20 cellular contexts compared by ENCODE assay signal in the genomic region with DNA sequence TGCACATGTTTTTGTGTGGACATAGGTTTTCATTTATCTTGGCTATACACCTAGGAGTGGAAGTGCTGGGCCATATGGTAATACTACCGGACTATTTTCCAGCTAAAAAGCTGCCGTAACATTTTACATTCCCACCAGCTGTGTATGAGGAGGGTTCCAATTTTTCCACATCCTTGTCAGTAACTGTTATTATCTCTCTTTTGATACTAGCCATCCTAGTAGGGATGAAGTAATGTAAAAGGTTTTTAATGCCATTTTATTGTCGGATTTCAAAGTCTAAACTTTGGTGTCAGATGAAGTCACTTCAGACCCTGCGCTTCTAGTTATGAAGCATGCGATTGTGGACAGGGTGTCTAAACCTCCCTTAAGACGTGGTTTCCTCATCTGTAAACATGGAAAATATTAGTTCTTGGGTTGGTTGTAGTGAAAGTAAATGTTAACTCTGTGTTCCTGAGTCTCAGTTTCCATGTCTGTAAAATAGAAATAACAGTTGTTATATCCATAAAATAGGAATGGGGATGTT. TPM values are rescaled to one million over a fixed set of nuclear protein-coding genes. Genes with fewer than 3 reads are reported as not detected.
DNase-seq lines count a peak whose midpoint lies in the region; ATAC-seq and TF ChIP-seq lines count a peak whose summit lies in the region.
"Had no signal": no experiment of that assay in that cellular context is flagged by ENCODE, and none has a peak within 500 bp of the region (broad histone marks: within the 10 kb centered on the region; RNA-seq: fewer than 3 reads in every experiment).

No MANE protein-coding gene starts in this region.

- no peak overlapping the region for H3K4me3 Mint-ChIP-seq in CD4-positive, alpha-beta T cell
- peak overlapping the region; percentile 71 for H3K4me3 Mint-ChIP-seq in activated naive CD8-positive, alpha-beta T cell

- peak overlapping the region; percentile 12 for H3K27ac Mint-ChIP-seq in CD4-positive, alpha-beta T cell
- H3K27ac Mint-ChIP-seq in activated naive CD8-positive, alpha-beta T cell: peak overlapping the region; percentile 84

- H3K9me3 ChIP-seq in CD4-positive, alpha-beta T cell (ENCODE audit: control insufficient read depth, low read length): peaks cover 5% of the 10 kb centered on the region

- H3K4me3 ChIP-seq in HL-60 (replicated peaks; ENCODE audit: insufficient read depth, low read length) (peak overlapping the region; percentile 30), rectal smooth muscle tissue (ENCODE audit: low read length) (no peak overlapping the region)

- peaks cover 57% of the 10 kb centered on the region for H3K36me3 Mint-ChIP-seq in CD4-positive, alpha-beta T cell (ENCODE audit: low read depth)
- peaks cover 26% of the 10 kb centered on the region for H3K36me3 Mint-ChIP-seq in activated naive CD8-positive, alpha-beta T cell

- no peaks in the 10 kb centered on the region for H3K27me3 ChIP-seq in CD4-positive, alpha-beta T cell (ENCODE audit: control insufficient read depth, insufficient read depth, low read length)
- H3K27me3 ChIP-seq in HL-60 (ENCODE audit: insufficient read depth, poor library complexity, severe bottlenecking): no peaks in the 10 kb centered on the region
- H3K27me3 ChIP-seq in rectal smooth muscle tissue (ENCODE audit: control insufficient read depth, insufficient read depth, low read length): no peaks in the 10 kb centered on the region
- H3K27me3 ChIP-seq: foreskin keratinocyte had no signal

- no peak overlapping the region for H3K27ac ChIP-seq in CD4-positive, alpha-beta T cell (ENCODE audit: low read depth, low read length)
- peak overlapping the region; percentile 72 for H3K27ac ChIP-seq in HL-60 (replicated peaks)
- H3K27ac ChIP-seq in rectal smooth muscle tissue (ENCODE audit: low read depth, low read length): peak overlapping the region; percentile 31
- H3K27ac ChIP-seq: foreskin keratinocyte had no signal

- POLR2A ChIA-PET in CD4-positive, alpha-beta T cell (lab: Charles Lee): interaction anchor here (1.7 kb wide), 1 partner anchor 89 kb away, joined by 4 read pairs; no protein-coding TSS in a partner anchor

- no peak overlapping the region for H3K9ac ChIP-seq in rectal smooth muscle tissue (ENCODE audit: low read length)

- intact Hi-C loops in CD4-positive, alpha-beta T cell (cut with DNase I, micrococcal nuclease): loop anchor here in 1 of 2 experiments (10.0 kb wide), 1 partner anchor 1044 kb away; no protein-coding TSS in a partner anchor

- peaks cover 54% of the 10 kb centered on the region for H3K4me1 Mint-ChIP-seq in CD4-positive, alpha-beta T cell (ENCODE audit: low read depth)
- H3K4me1 Mint-ChIP-seq in activated naive CD8-positive, alpha-beta T cell (ENCODE audit: low read depth): peaks cover 69% of the 10 kb centered on the region

- no peaks in the 10 kb centered on the region for H3K36me3 ChIP-seq in rectal smooth muscle tissue (ENCODE audit: control insufficient read depth, insufficient read depth, low read length)

- DNase-seq in CD4-positive, alpha-beta T cell: no peak
- DNase-seq in HL-60 (ENCODE audit: low read depth in 1 of 2, low spot score in 1 of 2) (no peak), NCI-H1105 (lab: John Stamatoyannopoulos, UW) (no peak)
- DNase-seq: DMS53; foreskin keratinocyte; NCI-H187; NCI-H524 treated with DMSO at 0.1 percent for 48 hours; stimulated activated CD4-positive, alpha-beta T cell treated with anti-CD3 and anti-CD28 coated beads, Interleukin-12 subunit alpha, Interleukin-12 subunit beta, amount 100 ng/mL, for 4 hours had no signal

- ATAC-seq in CD4-positive, alpha-beta T cell (ENCODE audit: poor library complexity): no peak
- ATAC-seq in HG02970 (IDR thresholded peaks at IDR 0.05; ENCODE audit: low FRiP score, unreplicated experiment) (no peak), GM19463 (IDR thresholded peaks at IDR 0.05; ENCODE audit: unreplicated experiment) (no peak)
- ATAC-seq: activated CD4-positive, CD25-positive, alpha-beta regulatory T cell treated with anti-CD3 and anti-CD28 coated beads, Interleukin-2, amount 50 U/mL, for 24 hours; foreskin keratinocyte; Panc1 had no signal

- H3K9me3 Mint-ChIP-seq in CD4-positive, alpha-beta T cell: peaks cover 3% of the 10 kb centered on the region
- H3K9me3 Mint-ChIP-seq in activated naive CD8-positive, alpha-beta T cell (ENCODE audit: low read depth): peaks cover 4% of the 10 kb centered on the region

- peaks cover 5% of the 10 kb centered on the region for H3K4me1 ChIP-seq in rectal smooth muscle tissue (ENCODE audit: control insufficient read depth, insufficient read depth, low read length)

- no peaks in the 10 kb centered on the region for H3K27me3 Mint-ChIP-seq in CD4-positive, alpha-beta T cell
- H3K27me3 Mint-ChIP-seq in activated naive CD8-positive, alpha-beta T cell: no peaks in the 10 kb centered on the region

- TF ChIP-seq CTCF in CD4-positive, alpha-beta T cell (IDR thresholded peaks at IDR 0.05): no peak
- no peak for TF ChIP-seq CTCF in HL-60 (IDR thresholded peaks at IDR 0.05; ENCODE audit: insufficient read depth, low read length)

- CTCF ChIA-PET in CD4-positive, alpha-beta T cell (lab: Charles Lee): no interaction called here

RNA-seq across cellular contexts. Expression of a gene that starts 4.6 kb away (rescaled TPM):
- 100 to 1,000 TPM; 147 to 156 TPM for total RNA-seq in CD4-positive, alpha-beta T cell

RNA-seq across cellular contexts. Expression of a gene that starts 51.3 kb away (rescaled TPM):
- under 1 TPM; 0.03 to 0.22 TPM for total RNA-seq in CD4-positive, alpha-beta T cell
- total RNA-seq: chondrocyte, foreskin keratinocyte, H1, HT-29, LHCN-M2, posterior vena cava, subcutaneous adipose tissue had no signal
